In genomic region chr5:137156175-137156574, GRCh38 we compare ENCODE assay signal across 17 cellular contexts.
"Had no signal": no experiment of that assay in that cellular context is flagged by ENCODE, and none has a peak within 500 bp of the region (broad histone marks: within the 10 kb centered on the region; RNA-seq: fewer than 3 reads in every experiment).

No MANE protein-coding gene starts in this region.

- DNase-seq: activated CD4-positive, alpha-beta T cell treated with anti-CD3 and anti-CD28 coated beads, Interleukin-2, amount 10 ng/mL, durations not matched to agents 7 days and 5 days; activated CD4-positive, CD25-positive, alpha-beta regulatory T cell treated with anti-CD3 and anti-CD28 coated beads, Interleukin-2, amount 50 U/mL, for 72 hours; activated CD8-positive, alpha-beta T cell treated with anti-CD3 and anti-CD28 coated beads, Interleukin-2, amount 10 ng/mL, durations not matched to agents 7 days and 5 days; activated gamma-delta T cell treated with Interleukin-2 at 50 U/mL for 16 hours; aorta; brain microvascular endothelial cell; effector memory CD4-positive, alpha-beta T cell; heart left ventricle; left colon; naive thymus-derived CD4-positive, alpha-beta T cell; stimulated activated CD4-positive, alpha-beta T cell treated with anti-CD3 and anti-CD28 coated beads, Interleukin-4, amount 100 ng/mL, for 4 hours; stimulated activated naive CD8-positive, alpha-beta T cell treated with anti-CD3 and anti-CD28 coated beads, Interleukin-15, Interleukin-2, amounts not matched to agents 100 U/mL and 50 U/mL, for 24 hours; T-helper 1 cell; WERI-Rb-1 had no signal

- H3K27ac ChIP-seq: brain microvascular endothelial cell, heart left ventricle, tibial nerve, WERI-Rb-1 had no signal

- ATAC-seq: activated CD8-positive, alpha-beta T cell treated with anti-CD3 and anti-CD28 coated beads, Interleukin-2, amount 10 ng/mL, durations not matched to agents 7 days and 5 days; esophagus mucosa; heart left ventricle; left colon; naive thymus-derived CD4-positive, alpha-beta T cell; stimulated activated naive CD8-positive, alpha-beta T cell treated with anti-CD3 and anti-CD28 coated beads, Interleukin-15, Interleukin-2, amounts not matched to agents 100 U/mL and 50 U/mL, for 24 hours had no signal

- H3K4me3 ChIP-seq: heart left ventricle, lung, tibial nerve had no signal
